In the genomic region with DNA sequence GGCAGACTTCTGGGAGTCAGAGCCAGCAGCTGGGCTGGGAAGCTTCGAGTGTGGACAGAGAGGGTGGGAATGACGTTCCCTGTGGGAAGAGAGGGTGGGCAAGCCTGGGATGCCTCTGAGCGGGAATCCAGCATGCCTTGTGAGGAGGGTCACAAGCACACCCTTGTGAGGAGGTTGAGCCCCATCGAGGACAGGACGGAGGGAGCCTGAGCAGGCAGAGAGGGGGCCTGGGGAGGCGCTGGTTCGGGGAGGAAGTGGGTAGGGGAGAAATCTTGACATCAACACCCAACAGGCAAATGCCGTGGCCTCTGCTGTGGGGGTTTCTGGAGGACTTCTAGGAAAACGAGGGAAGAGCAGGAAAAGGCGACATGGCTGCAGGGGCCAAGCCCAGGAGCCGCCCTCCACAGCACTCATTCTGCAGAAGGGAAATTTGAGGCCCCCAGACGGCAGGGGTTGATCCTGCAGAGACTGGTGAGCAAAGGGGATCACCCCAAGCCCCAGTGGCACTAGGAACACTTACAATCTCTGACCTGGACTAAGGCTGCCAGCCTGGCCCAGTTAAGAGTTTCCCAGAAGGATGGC, we compare ENCODE assay signal across 13 cellular contexts. TPM values are rescaled to one million over a fixed set of nuclear protein-coding genes. Genes with fewer than 3 reads are reported as not detected.
DNase-seq lines count a peak whose midpoint lies in the region; ATAC-seq, FAIRE-seq and TF ChIP-seq lines count a peak whose summit lies in the region.
"Had no signal": no experiment of that assay in that cellular context is flagged by ENCODE, and none has a peak within 500 bp of the region (broad histone marks: within the 10 kb centered on the region; RNA-seq: fewer than 3 reads in every experiment).

No MANE protein-coding gene starts in this region.

- H3K27ac Mint-ChIP-seq in CD4-positive, alpha-beta T cell: no peak overlapping the region

- dilution Hi-C loops in endothelial cell of umbilical vein (cut with MboI; ENCODE audit: extremely low pct_ligation_motif_present, low sequenced_read_pairs): no loop called here

- CTCF ChIA-PET in CD4-positive, alpha-beta T cell (lab: Charles Lee): no interaction called here
- CTCF ChIA-PET in endothelial cell of umbilical vein (lab: Charles Lee): no interaction called here

- H3K36me3 Mint-ChIP-seq in CD4-positive, alpha-beta T cell (ENCODE audit: low read depth): no peaks in the 10 kb centered on the region

- H3K9me3 Mint-ChIP-seq in CD4-positive, alpha-beta T cell: no peaks in the 10 kb centered on the region

- POLR2A ChIA-PET in CD4-positive, alpha-beta T cell (lab: Charles Lee): no interaction called here
- POLR2A ChIA-PET in endothelial cell of umbilical vein (lab: Charles Lee): no interaction called here

- H3K4me1 ChIP-seq in SJSA1 (replicated peaks): peaks cover 11% of the 10 kb centered on the region
- peaks cover 9% of the 10 kb centered on the region for H3K4me1 ChIP-seq in endothelial cell of umbilical vein (ENCODE audit: control insufficient read depth, extremely low read depth, insufficient read depth, low read length)
- H3K4me1 ChIP-seq in rectal smooth muscle tissue (ENCODE audit: control insufficient read depth, insufficient read depth, low read length): peaks cover 3% of the 10 kb centered on the region
- no peaks in the 10 kb centered on the region for H3K4me1 ChIP-seq in mucosa of descending colon (ENCODE audit: low read depth)

- no peak for TF ChIP-seq POLR2A in endothelial cell of umbilical vein (IDR thresholded peaks at IDR 0.05; ENCODE audit: low read depth, low read length)

- no peaks in the 10 kb centered on the region for H3K9me3 ChIP-seq in CD4-positive, alpha-beta T cell (ENCODE audit: control insufficient read depth, low read length)
- H3K9me3 ChIP-seq in SJSA1 (replicated peaks): peaks cover 8% of the 10 kb centered on the region
- H3K9me3 ChIP-seq in endothelial cell of umbilical vein (replicated peaks; ENCODE audit: control insufficient read depth, insufficient read depth, low read length): no peaks in the 10 kb centered on the region
- no peaks in the 10 kb centered on the region for H3K9me3 ChIP-seq in mucosa of descending colon
- H3K9me3 ChIP-seq: spleen had no signal

- H3K4me1 Mint-ChIP-seq in CD4-positive, alpha-beta T cell (ENCODE audit: low read depth): peaks cover 14% of the 10 kb centered on the region

- no peaks in the 10 kb centered on the region for H4K20me1 ChIP-seq in endothelial cell of umbilical vein (replicated peaks; ENCODE audit: control insufficient read depth, extremely low read depth, insufficient read depth, low read length)

- peak; percentile 29 for ATAC-seq in CD4-positive, alpha-beta T cell (ENCODE audit: poor library complexity)
- ATAC-seq in mucosa of descending colon: no peak
- ATAC-seq in GM21619 (IDR thresholded peaks at IDR 0.05; ENCODE audit: unreplicated experiment): no peak

- H3K9me1 ChIP-seq in endothelial cell of umbilical vein (replicated peaks; ENCODE audit: control insufficient read depth, extremely low read depth, insufficient read depth, low read length): no peaks in the 10 kb centered on the region

- H3K4me2 ChIP-seq in endothelial cell of umbilical vein (ENCODE audit: insufficient read depth, low read length): peak overlapping the region; percentile 77

- no peak for TF ChIP-seq CTCF in CD4-positive, alpha-beta T cell (IDR thresholded peaks at IDR 0.05)
- TF ChIP-seq CTCF in endothelial cell of umbilical vein (IDR thresholded peaks at IDR 0.05; ENCODE audit: extremely low read depth in 1 of 2, insufficient read depth in 1 of 2, low read depth in 1 of 2, low read length in 2 of 2) (no peak), mucosa of descending colon (IDR thresholded peaks at IDR 0.05) (no peak)

- no peaks in the 10 kb centered on the region for H3K79me2 ChIP-seq in endothelial cell of umbilical vein (ENCODE audit: control insufficient read depth, insufficient read depth, low read length)

- H3K27ac ChIP-seq in CD4-positive, alpha-beta T cell (ENCODE audit: low read depth, low read length): no peak overlapping the region
- H3K27ac ChIP-seq in SJSA1 (no peak overlapping the region), endothelial cell of umbilical vein (ENCODE audit: insufficient read depth, low read depth, low read length) (no peak overlapping the region), rectal smooth muscle tissue (ENCODE audit: low read depth, low read length) (no peak overlapping the region)
- H3K27ac ChIP-seq: spleen had no signal

- DNase-seq in CD4-positive, alpha-beta T cell: no peak
- no peak for DNase-seq in SJSA1 (ENCODE audit: low read depth in 1 of 2, low spot score in 2 of 2)
- no peak for DNase-seq in endothelial cell of umbilical vein (ENCODE audit: low read depth, low spot score)
- DNase-seq in NOMO-1 treated with dmso at 0.1 percent for 144 hours (lab: John Stamatoyannopoulos, UW; ENCODE audit: unreplicated experiment): no peak
- DNase-seq in mucosa of descending colon: no peak
- DNase-seq in activated effector memory CD4-positive, alpha-beta T cell treated with Interleukin-2 at 50 U/mL for 16 hours: no peak
- DNase-seq: DMS153, Right ventricle myocardium superior, spleen had no signal

- H3K36me3 ChIP-seq in SJSA1 (no peaks in the 10 kb centered on the region), endothelial cell of umbilical vein (ENCODE audit: control insufficient read depth in 2 of 2, extremely low read depth in 1 of 2, insufficient read depth in 2 of 2, low read length in 2 of 2) (no peaks in the 10 kb centered on the region), rectal smooth muscle tissue (ENCODE audit: control insufficient read depth, insufficient read depth, low read length) (no peaks in the 10 kb centered on the region), mucosa of descending colon (ENCODE audit: low read depth) (no peaks in the 10 kb centered on the region)
- H3K36me3 ChIP-seq: spleen had no signal

- intact Hi-C loops in CD4-positive, alpha-beta T cell (cut with DNase I, micrococcal nuclease): no loop called here
- intact Hi-C loops in endothelial cell of umbilical vein (cut with micrococcal nuclease): loop anchor here (5.0 kb wide), 1 partner anchor 270 kb away; no protein-coding TSS in a partner anchor
- intact Hi-C loops in mucosa of descending colon (cut with DNase I, micrococcal nuclease): no loop called here

- H3K27me3 ChIP-seq in CD4-positive, alpha-beta T cell (ENCODE audit: control insufficient read depth, insufficient read depth, low read length): peaks cover 38% of the 10 kb centered on the region
- H3K27me3 ChIP-seq in SJSA1 (replicated peaks) (no peaks in the 10 kb centered on the region; the same call in none of the 2 replicates), endothelial cell of umbilical vein (ENCODE audit: control insufficient read depth in 2 of 2, insufficient read depth in 2 of 2, low read length in 2 of 2) (peaks cover 4 to 8% of the 10 kb centered on the region in 2 experiments), rectal smooth muscle tissue (ENCODE audit: control insufficient read depth, insufficient read depth, low read length) (peaks cover 6% of the 10 kb centered on the region)

- peak overlapping the region; percentile 91 for H2AFZ ChIP-seq in endothelial cell of umbilical vein (ENCODE audit: low read depth, low read length)

- H3K4me3 ChIP-seq in SJSA1 (peak overlapping the region; percentile 38; the same call in 1 of the 2 replicates), endothelial cell of umbilical vein (replicated peaks in 1 of 3; ENCODE audit: insufficient read depth in 1 of 3, low read depth in 1 of 3, low read length in 3 of 3) (no peak overlapping the region), rectal smooth muscle tissue (ENCODE audit: low read length) (peak overlapping the region; percentile 54), mucosa of descending colon (no peak overlapping the region)

- peak; percentile 42 for FAIRE-seq in endothelial cell of umbilical vein (lab: Jason Lieb, UNC)

- BruUV-seq in endothelial cell of umbilical vein (replicated peaks; lab: Mats Ljungman, UMichigan): no TSS peak

- peaks cover 48% of the 10 kb centered on the region for H3K27me3 Mint-ChIP-seq in CD4-positive, alpha-beta T cell

- H3K9ac ChIP-seq in endothelial cell of umbilical vein (replicated peaks; ENCODE audit: extremely low read depth, insufficient read depth, low read length) (no peak overlapping the region), rectal smooth muscle tissue (ENCODE audit: low read length) (no peak overlapping the region)

- peak overlapping the region; percentile 62 for H3K4me3 Mint-ChIP-seq in CD4-positive, alpha-beta T cell

TF ChIP-seq in endothelial cell of umbilical vein, 7 proteins besides CTCF, POLR2A, EP300 and RAD21:
- TF ChIP-seq JUN (IDR thresholded peaks at IDR 0.05; ENCODE audit: borderline replicate concordance, insufficient read depth, insufficient read length, low read depth): no peak

RNA-seq across cellular contexts. Expression of a gene that starts 1.1 kb away (rescaled TPM):
- total RNA-seq in CD4-positive, alpha-beta T cell: under 1 TPM in 1 of 2 experiments, not detected in 1; 0.17 TPM
- total RNA-seq in SJSA1 (2014; rRNA removed; shearing (Covaris generic)): not detected in 2 replicates
- not detected in 2 replicates for total RNA-seq in endothelial cell of umbilical vein
- 0.06 TPM in 2 replicates for polyA plus RNA-seq in endothelial cell of umbilical vein
- polyA plus RNA-seq in endothelial cell of umbilical vein (2011; cell fraction: cytosol; rRNA removed): not detected in 2 replicates
- polyA plus RNA-seq in endothelial cell of umbilical vein (2011; cell fraction: nucleus; rRNA removed): 0.59 and 0.71 TPM in 2 replicates
- polyA plus RNA-seq in endothelial cell of umbilical vein (2012): not detected in 2 replicates
- polyA minus RNA-seq in endothelial cell of umbilical vein: 0.47 TPM in 1 of 2 replicates, not detected in the other
- polyA minus RNA-seq in endothelial cell of umbilical vein (2011; cell fraction: cytosol; rRNA and poly(A)+ RNA removed): not detected
- polyA minus RNA-seq in endothelial cell of umbilical vein (2011; cell fraction: nucleus; rRNA and poly(A)+ RNA removed): 0.38 and 0.43 TPM in 2 replicates
- total RNA-seq in mucosa of descending colon: not detected
- total RNA-seq: HT1080, kidney epithelial cell, Right ventricle myocardium superior, spleen had no signal

RNA-seq across cellular contexts. Expression of a gene that starts 16.9 kb away (rescaled TPM):
- total RNA-seq in CD4-positive, alpha-beta T cell: not detected
- not detected in 2 replicates for total RNA-seq in SJSA1 (2014; rRNA removed; shearing (Covaris generic))
- total RNA-seq in endothelial cell of umbilical vein (not detected in 2 replicates), mucosa of descending colon (not detected)
- not detected in 2 replicates for polyA plus RNA-seq in endothelial cell of umbilical vein
- polyA plus RNA-seq in endothelial cell of umbilical vein (2011; cell fraction: cytosol; rRNA removed): not detected in 2 replicates
- not detected in 2 replicates for polyA plus RNA-seq in endothelial cell of umbilical vein (2011; cell fraction: nucleus; rRNA removed)
- polyA plus RNA-seq in endothelial cell of umbilical vein (2012): not detected in 2 replicates
- not detected in 2 replicates for polyA minus RNA-seq in endothelial cell of umbilical vein
- not detected for polyA minus RNA-seq in endothelial cell of umbilical vein (2011; cell fraction: cytosol; rRNA and poly(A)+ RNA removed)
- polyA minus RNA-seq in endothelial cell of umbilical vein (2011; cell fraction: nucleus; rRNA and poly(A)+ RNA removed): not detected in 2 replicates
- total RNA-seq: HT1080, kidney epithelial cell, Right ventricle myocardium superior, spleen had no signal
- polyA plus RNA-seq: spleen had no signal

Comparison
In these comparisons a context has a peak if more than half of its experiments do, and no peak if none do; other contexts are left out.
1. H3K4me3 ChIP-seq: peak in SJSA1 (single experiment) and rectal smooth muscle tissue (single experiment); none in endothelial cell of umbilical vein (0 of 3) and mucosa of descending colon (single experiment).